11 cellular contexts compared by ENCODE assay signal in genomic region chr20:38217791-38218565, GRCh38. TPM values are rescaled to one million over a fixed set of nuclear protein-coding genes. Genes with fewer than 3 reads are reported as not detected.
DNase-seq lines count a peak whose midpoint lies in the region; FAIRE-seq and TF ChIP-seq lines count a peak whose summit lies in the region.
"Had no signal": no experiment of that assay in that cellular context is flagged by ENCODE, and none has a peak within 500 bp of the region (broad histone marks: within the 10 kb centered on the region; RNA-seq: fewer than 3 reads in every experiment).

No MANE protein-coding gene starts in this region.

- peak; percentile 6 for TF ChIP-seq CTCF in AG10803 (conservative IDR thresholded peaks at IDR 0.05; ENCODE audit: low read length)
- no peak for TF ChIP-seq CTCF in GM20000 (IDR thresholded peaks at IDR 0.05; ENCODE audit: extremely low read depth, missing control alignments)

- peak overlapping the region; percentile 61 for H3K27ac ChIP-seq in epithelial cell of prostate

- FAIRE-seq in GM19239 (lab: Jason Lieb, UNC): no peak

- no peak overlapping the region for H3K4me3 ChIP-seq in AG10803 (ENCODE audit: low read length)

- DNase-seq in AG10803 (ENCODE audit: low read depth) (peak; percentile 95), NCI-H226 (peak; percentile 90), epithelial cell of prostate (ENCODE audit: low read depth, low spot score) (peak; percentile 51), myocyte (ENCODE audit: low read depth) (peak; percentile 85), SHP77 treated with DMSO at 0.1 percent for 48 hours (lab: John Stamatoyannopoulos, UW) (no peak), GM20000 (ENCODE audit: low spot score) (no peak), GM19239 (ENCODE audit: insufficient read length, low spot score) (no peak)
- no peak for DNase-seq in NK-92 treated with Interleukin-12 subunit alpha and Interleukin-12 subunit beta, amount 100 ng/mL, for 24 hours (lab: John Stamatoyannopoulos, UW)
- DNase-seq: activated B cell treated with CpG ODN at 0.5 μM for 24 hours, DMS53, NCI-H1092 had no signal

RNA-seq across cellular contexts. Expression of gene KIAA1755, which starts 42.6 kb away (rescaled TPM):
- total RNA-seq in myocyte: 0.16 and 0.57 TPM in 2 replicates
- 0.55 TPM for polyA plus RNA-seq in myocyte (2012)
- total RNA-seq: activated B cell treated with CpG ODN at 0.5 μM for 24 hours had no signal

RNA-seq across cellular contexts. Expression of gene TGM2, which starts 52.9 kb away (rescaled TPM):
- total RNA-seq in myocyte: 1.0 and 2.6 TPM in 2 replicates
- polyA plus RNA-seq in myocyte (2012): 5.9 TPM

Comparison
In these comparisons a context has a peak if more than half of its experiments do, and no peak if none do; other contexts are left out.
1. DNase-seq: peak in AG10803 (single experiment), NCI-H226 (single experiment), epithelial cell of prostate (single experiment) and myocyte (single experiment); none in SHP77 treated with DMSO at 0.1 percent for 48 hours (single experiment), GM20000 (single experiment), NK-92 treated with Interleukin-12 subunit alpha and Interleukin-12 subunit beta, amount 100 ng/mL, for 24 hours (single experiment) and GM19239 (single experiment).